Comparison of ENCODE assay signal across 1 cellular context in genomic region chr6:123587407-123587806, GRCh38.
TF ChIP-seq lines count a peak whose summit lies in the region.

No MANE protein-coding gene starts in this region.

TF ChIP-seq in GM23338, 12 proteins besides CTCF, POLR2A, EP300 and RAD21:
- peak; percentile 55; the same call in 1 of the 2 replicates for TF ChIP-seq POLR2AphosphoS5 (IDR thresholded peaks at IDR 0.05; ENCODE audit: low read depth)
